Comparison of ENCODE assay signal across 12 cellular contexts in the genomic region with DNA sequence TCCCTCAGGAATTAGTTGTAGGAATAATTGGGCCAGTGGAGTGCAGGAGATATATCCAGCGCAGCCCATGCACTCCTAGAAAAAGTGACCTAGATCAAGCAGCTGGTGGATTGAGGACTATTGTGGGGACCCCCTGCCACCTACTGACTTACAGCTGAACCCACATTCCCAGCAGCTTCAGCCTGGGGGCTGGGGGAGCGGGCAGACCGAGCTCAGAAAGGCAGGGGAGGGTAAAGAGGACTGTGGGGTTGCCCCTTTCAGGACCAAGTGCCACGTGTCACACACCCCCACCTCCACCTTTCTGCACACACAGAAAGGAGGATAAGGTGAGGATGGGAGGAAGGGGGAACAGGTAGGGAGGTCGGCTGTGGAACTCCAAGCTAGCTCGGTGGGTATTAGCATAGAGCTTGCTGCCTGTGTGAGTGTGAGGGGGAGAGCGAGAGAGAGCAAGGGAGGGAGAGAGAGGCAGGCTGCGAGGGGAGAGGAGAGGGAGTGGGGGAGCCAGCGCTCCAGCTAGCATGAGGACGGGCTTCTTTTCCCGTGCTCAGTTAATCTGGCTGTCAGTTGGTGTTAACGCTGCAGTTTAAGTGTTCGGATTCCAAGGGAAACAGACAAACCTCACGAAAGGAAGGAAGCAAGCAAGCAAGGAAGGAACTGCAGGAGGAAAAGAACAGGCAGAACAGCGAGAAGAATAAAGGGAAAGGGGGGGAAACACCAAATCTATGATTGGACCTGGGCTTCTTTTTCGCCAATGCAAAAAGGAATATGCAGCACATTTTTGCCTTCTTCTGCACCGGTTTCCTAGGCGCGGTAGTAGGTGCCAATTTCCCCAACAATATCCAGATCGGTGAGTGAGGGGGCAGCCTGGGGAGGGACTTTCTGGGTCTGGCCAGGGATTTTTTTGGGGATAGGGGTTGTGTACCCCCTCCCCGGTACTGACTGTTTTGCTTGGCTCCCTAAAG. TPM values are rescaled to one million over a fixed set of nuclear protein-coding genes. Genes with fewer than 3 reads are reported as not detected.
A peak's percentile ranks its signal among the peaks of the same experiment; 100 is the strongest.
DNase-seq lines count a peak whose midpoint lies in the region; ATAC-seq and TF ChIP-seq lines count a peak whose summit lies in the region.
"Had no signal": no experiment of that assay in that cellular context is flagged by ENCODE, and none has a peak within 500 bp of the region (broad histone marks: within the 10 kb centered on the region; RNA-seq: fewer than 3 reads in every experiment).

A gene (plus strand): TSS at position 547 of the 962 bp plus-strand sequence.

- CTCF ChIA-PET in GM10248 (lab: Yijun Ruan, JAX): interaction anchor here (1.1 to 1.6 kb wide), 2 partner anchors 10 to 475 kb away, joined by 4 to 5 read pairs; no protein-coding TSS in a partner anchor

- ATAC-seq in RWPE2 (ENCODE audit: low read depth): no peak; the same call in 2 of the 3 replicates
- ATAC-seq in naive thymus-derived CD8-positive, alpha-beta T cell: no peak

- POLR2A ChIA-PET in GM10248 (lab: Yijun Ruan, JAX): interaction anchor here (0.8 kb wide), 1 partner anchor 10 kb away, joined by 3 read pairs; no protein-coding TSS in a partner anchor
- POLR2A ChIA-PET in naive thymus-derived CD8-positive, alpha-beta T cell (lab: Charles Lee): no interaction called here

- H3K4me1 ChIP-seq in RWPE2 (ENCODE audit: insufficient read depth, poor library complexity, severe bottlenecking): no peaks in the 10 kb centered on the region

- peak within 1 kb of the TSS in 1 of 10 donors; percentile 18 for H3K27ac Mint-ChIP-seq in naive thymus-derived CD8-positive, alpha-beta T cell

- DNase-seq in G401 (ENCODE audit: low spot score): peak; percentile 19
- no peak for DNase-seq in RWPE2 (ENCODE audit: low spot score)
- DNase-seq in foreskin fibroblast: peak; percentile 30 to 61
- peak in 8 of 10 donors; percentile 23 to 91 (median 62) for DNase-seq in posterior cingulate gyrus
- DNase-seq in DMS114 treated with DMSO at 0.1 percent for 48 hours (lab: John Stamatoyannopoulos, UW; ENCODE audit: unreplicated experiment): no peak
- no peak for DNase-seq in effector CD8-positive, alpha-beta T cell (lab: John Stamatoyannopoulos, UW)
- DNase-seq in GM10248 (ENCODE audit: extremely low spot score): no peak
- DNase-seq in naive thymus-derived CD8-positive, alpha-beta T cell: no peak
- DNase-seq: NCI-H510A treated with DMSO at 0.1 percent for 48 hours, substantia nigra had no signal

- no peaks in the 10 kb centered on the region for H3K27me3 ChIP-seq in RWPE2 (ENCODE audit: insufficient read depth, poor library complexity, severe bottlenecking)

- H3K9me3 Mint-ChIP-seq in naive thymus-derived CD8-positive, alpha-beta T cell: peaks cover 0 to 2% (median 0%) of the 10 kb centered on the region in 9 donors

- no peak within 1 kb of the TSS for H3K4me3 ChIP-seq in RWPE2 (ENCODE audit: severe bottlenecking)
- peak within 1 kb of the TSS; percentile 54 to 65 for H3K4me3 ChIP-seq in foreskin fibroblast (ENCODE audit: low read depth in 1 of 2, low read length in 2 of 2)

- H3K36me3 ChIP-seq in RWPE2 (ENCODE audit: low read depth): no peaks in the 10 kb centered on the region

- H3K27me3 Mint-ChIP-seq in naive thymus-derived CD8-positive, alpha-beta T cell: peaks cover 26 to 52% (median 35%) of the 10 kb centered on the region in 5 donors

- no peak within 1 kb of the TSS for H3K4me3 Mint-ChIP-seq in naive thymus-derived CD8-positive, alpha-beta T cell

- TF ChIP-seq CTCF in RWPE2 (IDR thresholded peaks at IDR 0.05; ENCODE audit: poor library complexity, severe bottlenecking): peak; percentile 23
- peak; percentile 5 for TF ChIP-seq CTCF in foreskin fibroblast (IDR thresholded peaks at IDR 0.05; ENCODE audit: low read depth, low read length)
- no peak for TF ChIP-seq CTCF in GM10248 (IDR thresholded peaks at IDR 0.05; ENCODE audit: control extremely low read depth, extremely low read depth, low read depth, missing control alignments)

- H3K27ac ChIP-seq in RWPE2 (ENCODE audit: poor library complexity, severe bottlenecking): no peak within 1 kb of the TSS
- H3K27ac ChIP-seq: HL-60 had no signal

- intact Hi-C loops in posterior cingulate gyrus (cut with DNase I): no loop called here

- H3K4me1 Mint-ChIP-seq in naive thymus-derived CD8-positive, alpha-beta T cell: peaks cover 0 to 2% (median 0%) of the 10 kb centered on the region in 4 donors

- in situ Hi-C loops in G401 (cut with HindIII; ENCODE audit: low sequenced_read_pairs): no loop called here

- H3K9me3 ChIP-seq in RWPE2 (ENCODE audit: severe bottlenecking): no peaks in the 10 kb centered on the region

- no peaks in the 10 kb centered on the region for H3K36me3 Mint-ChIP-seq in naive thymus-derived CD8-positive, alpha-beta T cell

RNA-seq across cellular contexts. Expression of the gene that starts here (rescaled TPM):
- total RNA-seq in G401 (2014; rRNA removed; shearing (Covaris generic)): not detected in 2 replicates
- not detected for total RNA-seq in naive thymus-derived CD8-positive, alpha-beta T cell
- polyA plus RNA-seq in naive thymus-derived CD8-positive, alpha-beta T cell: not detected
- total RNA-seq: Daoy had no signal

Comparison
In these comparisons a context has a peak if more than half of its experiments do, and no peak if none do; other contexts are left out.
1. Peak in DNase-seq in G401; RNA of the gene not detected or under 1 TPM.
2. DNase-seq: peak in foreskin fibroblast (2 of 2) and posterior cingulate gyrus (8 of 10); none in RWPE2 (single experiment), DMS114 treated with DMSO at 0.1 percent for 48 hours (single experiment), effector CD8-positive, alpha-beta T cell (single experiment), GM10248 (single experiment) and naive thymus-derived CD8-positive, alpha-beta T cell (0 of 10).